Comparison of ENCODE assay signal across 28 cellular contexts in genomic region chr15:73901126-73901810, GRCh38. TPM values are rescaled to one million over a fixed set of nuclear protein-coding genes. Genes with fewer than 3 reads are reported as not detected.
"Had no signal": no experiment of that assay in that cellular context is flagged by ENCODE, and none has a peak within 500 bp of the region (broad histone marks: within the 10 kb centered on the region; RNA-seq: fewer than 3 reads in every experiment).

No MANE protein-coding gene starts in this region.

- H3K27me3 ChIP-seq: Peyer's patch had no signal

- DNase-seq: activated B cell treated with CpG ODN at 0.5 μM for 24 hours; activated CD4-positive, alpha-beta memory T cell treated with anti-CD3 and anti-CD28 coated beads for 36 hours; activated CD4-positive, alpha-beta T cell treated with anti-CD3 and anti-CD28 coated beads for 4 hours; activated CD4-positive, alpha-beta T cell treated with anti-CD3 and anti-CD28 coated beads, Interleukin-2, amount 50 U/mL, for 1 hour; activated CD4-positive, CD25-positive, alpha-beta regulatory T cell treated with anti-CD3 and anti-CD28 coated beads, Interleukin-2, amount 50 U/mL, for 72 hours; activated CD8-positive, alpha-beta memory T cell treated with anti-CD3 and anti-CD28 coated beads, Interleukin-2, amount 50 U/mL, for 4 hours; activated naive CD4-positive, alpha-beta T cell treated with Interleukin-2 at 50 U/mL for 16 hours; activated T-cell treated with anti-CD3 and anti-CD28 coated beads for 4 hours; activated T-cell treated with anti-CD3 and anti-CD28 coated beads, Interleukin-2, amount 50 U/mL, for 4 hours; anterior cingulate cortex; NCI-H1105 treated with DMSO at 0.1 percent for 48 hours; NCI-H1436; NCI-H1694 treated with DMSO at 0.1 percent for 48 hours; NCI-H2029; NCI-H345; NCI-H524 treated with DMSO at 0.1 percent for 48 hours; Right ventricle myocardium superior; RPMI8226; SW 1271; T-helper 1 cell; T-helper 2 cell; T-helper 9 cell had no signal

- H3K4me3 ChIP-seq: K562, Peyer's patch had no signal

- ATAC-seq: activated T-cell treated with anti-CD3 and anti-CD28 coated beads, Interleukin-2, amount 50 U/mL, for 4 hours; K562 had no signal

- H3K4me1 ChIP-seq: Peyer's patch had no signal

- H3K9me3 ChIP-seq: Peyer's patch had no signal

- H3K36me3 ChIP-seq: Peyer's patch had no signal

- H3K27ac ChIP-seq: Peyer's patch, VCaP had no signal

RNA-seq across cellular contexts. Expression of gene LOXL1, which starts 25.0 kb away (rescaled TPM):
- polyA plus RNA-seq: K562 had no signal

RNA-seq across cellular contexts. Expression of gene TBC1D21, which starts 27.9 kb away (rescaled TPM):
- total RNA-seq: activated B cell treated with CpG ODN at 0.5 μM for 24 hours; activated CD4-positive, alpha-beta memory T cell treated with anti-CD3 and anti-CD28 coated beads for 36 hours; activated T-cell treated with anti-CD3 and anti-CD28 coated beads, Interleukin-2, amount 50 U/mL, for 4 hours; activated T-helper 1 cell treated with anti-CD3 and anti-CD28 coated beads, Interleukin-12 subunit alpha, Interleukin-12 subunit beta, Interleukin-2, Interleukin-4 antibody, amounts not matched to agents 30 ng/mL and 10 ng/mL and 1 ng/mL, durations not matched to agents 14 hours and 24 hours and 36 hours; K562; M059J; NCI-H460; Peyer's patch; Right ventricle myocardium superior had no signal
- polyA plus RNA-seq: K562 had no signal
